Comparison of ENCODE assay signal across 19 cellular contexts in genomic region chr13:44365008-44365407, GRCh38. TPM values are rescaled to one million over a fixed set of nuclear protein-coding genes. Genes with fewer than 3 reads are reported as not detected.
A peak's percentile ranks its signal among the peaks of the same experiment; 100 is the strongest.
DNase-seq lines count a peak whose midpoint lies in the region; ATAC-seq and TF ChIP-seq lines count a peak whose summit lies in the region.
"Had no signal": no experiment of that assay in that cellular context is flagged by ENCODE, and none has a peak within 500 bp of the region (broad histone marks: within the 10 kb centered on the region; RNA-seq: fewer than 3 reads in every experiment).

No MANE protein-coding gene starts in this region.

- H3K27me3 ChIP-seq in PC-9 (ENCODE audit: insufficient read depth, low read depth) (no peaks in the 10 kb centered on the region), osteoblast (ENCODE audit: insufficient read depth, low read length) (no peaks in the 10 kb centered on the region), spleen (replicated peaks in 1 of 7) (peaks cover 0 to 6% (median 0%) of the 10 kb centered on the region in 7 donors)
- H3K27me3 ChIP-seq: breast epithelium, heart right ventricle, thyroid gland had no signal

- intact Hi-C loops in PC-9 (cut with micrococcal nuclease; ENCODE audit: unreplicated experiment) (no loop called here), spleen (cut with DNase I; ENCODE audit: low total_unique reads) (no loop called here)

- no peak for TF ChIP-seq POLR2A in spleen (IDR thresholded peaks at IDR 0.05)

- no peaks in the 10 kb centered on the region for H4K20me1 ChIP-seq in PC-9 (ENCODE audit: insufficient read depth)
- H4K20me1 ChIP-seq in osteoblast (ENCODE audit: insufficient read depth, low read length), result no peaks in the 10 kb centered on the region

- H3F3A ChIP-seq in PC-9 (ENCODE audit: insufficient read depth, low read depth), result peaks cover 52% of the 10 kb centered on the region

- POLR2A ChIA-PET in PC-9 (lab: Charles Lee; ENCODE audit: unreplicated experiment), result interaction anchor here (0.5 to 1.6 kb wide), 6 partner anchors 59 to 962 kb away, joined by 3 to 12 read pairs (median 6); no protein-coding TSS in a partner anchor

- DNase-seq in ELR (ENCODE audit: low read depth), result peak; percentile 83
- DNase-seq in PC-9, result no peak
- peak; percentile 61 for DNase-seq in epithelial cell of proximal tubule (ENCODE audit: low read depth)
- DNase-seq in osteoblast (ENCODE audit: insufficient read length, low spot score, missing footprints), result no peak
- DNase-seq in midbrain (lab: John Stamatoyannopoulos, UW), result no peak
- no peak for DNase-seq in spleen
- DNase-seq: activated B cell treated with CpG ODN at 0.5 μM for 24 hours; activated CD8-positive, alpha-beta memory T cell treated with anti-CD3 and anti-CD28 coated beads, Interleukin-2, amount 10 ng/mL, durations not matched to agents 7 days and 5 days; activated naive CD4-positive, alpha-beta T cell; CD4-positive, alpha-beta memory T cell; heart right ventricle; left cardiac atrium; naive B cell; NCI-H1092 treated with DMSO at 0.1 percent for 48 hours; T-helper 1 cell; thyroid gland had no signal

- ATAC-seq in HG03460 (IDR thresholded peaks at IDR 0.05; ENCODE audit: unreplicated experiment) (no peak), GM21825 (IDR thresholded peaks at IDR 0.05; ENCODE audit: unreplicated experiment) (no peak)
- ATAC-seq: activated CD8-positive, alpha-beta memory T cell treated with anti-CD3 and anti-CD28 coated beads, Interleukin-2, amount 10 ng/mL, durations not matched to agents 7 days and 5 days had no signal

- no TSS peak for BruUV-seq in PC-9 (replicated peaks; lab: Mats Ljungman, UMichigan)

- H3K4me2 ChIP-seq in PC-9 (peak overlapping the region; percentile 72), osteoblast (ENCODE audit: insufficient read depth, low read length) (peak overlapping the region; percentile 43)

- H3K4me1 ChIP-seq in PC-9 (replicated peaks; ENCODE audit: insufficient read depth), result peaks cover 86% of the 10 kb centered on the region
- H3K4me1 ChIP-seq in osteoblast (ENCODE audit: insufficient read depth, low read length), result peaks cover 28% of the 10 kb centered on the region
- no peaks in the 10 kb centered on the region for H3K4me1 ChIP-seq in spleen
- H3K4me1 ChIP-seq: breast epithelium, thyroid gland had no signal

- peak overlapping the region; percentile 96 for H3K27ac ChIP-seq in PC-9
- H3K27ac ChIP-seq in osteoblast (ENCODE audit: low read depth, low read length), result no peak overlapping the region
- no peak overlapping the region for H3K27ac ChIP-seq in spleen
- H3K27ac ChIP-seq: thyroid gland had no signal

- H2AFZ ChIP-seq in PC-9 (no peak overlapping the region), osteoblast (ENCODE audit: low read length) (no peak overlapping the region)

- 84 to 93% (median 90%) methylated on average over 3 of the region's 3 CpGs for WGBS in spleen, 5 donors

- CTCF ChIA-PET in PC-9 (lab: Charles Lee), result interaction anchor here (1.0 to 1.1 kb wide), 2 partner anchors 59 to 70 kb away, joined by 4 to 29 read pairs; no protein-coding TSS in a partner anchor

- H3K9me3 ChIP-seq in PC-9 (ENCODE audit: insufficient read depth, low read depth) (no peaks in the 10 kb centered on the region), osteoblast (ENCODE audit: low read depth, low read length) (no peaks in the 10 kb centered on the region), spleen (no peaks in the 10 kb centered on the region)
- H3K9me3 ChIP-seq: breast epithelium, heart right ventricle, thyroid gland had no signal

- H3K79me2 ChIP-seq in PC-9 (ENCODE audit: low read depth) (no peaks in the 10 kb centered on the region), osteoblast (ENCODE audit: insufficient read depth, low read length) (no peaks in the 10 kb centered on the region)

- no peaks in the 10 kb centered on the region for H3K9me2 ChIP-seq in PC-9 (ENCODE audit: insufficient read depth)

- H3K36me3 ChIP-seq in PC-9 (ENCODE audit: low read depth) (no peaks in the 10 kb centered on the region), osteoblast (ENCODE audit: insufficient read depth, low read length) (no peaks in the 10 kb centered on the region), spleen (no peaks in the 10 kb centered on the region)
- H3K36me3 ChIP-seq: breast epithelium, heart right ventricle, thyroid gland had no signal

- peak overlapping the region; percentile 29; the same call in 1 of the 2 replicates for H3K4me3 ChIP-seq in PC-9
- no peak overlapping the region for H3K4me3 ChIP-seq in epithelial cell of proximal tubule (ENCODE audit: low read depth, low read length)
- H3K4me3 ChIP-seq in osteoblast (ENCODE audit: insufficient read depth, low read length), result no peak overlapping the region
- no peak overlapping the region for H3K4me3 ChIP-seq in spleen
- H3K4me3 ChIP-seq: breast epithelium, heart right ventricle, thyroid gland had no signal

- no peak for TF ChIP-seq CTCF in PC-9 (conservative IDR thresholded peaks at IDR 0.05)
- no peak for TF ChIP-seq CTCF in epithelial cell of proximal tubule (conservative IDR thresholded peaks at IDR 0.05; ENCODE audit: low read depth, low read length)
- TF ChIP-seq CTCF in osteoblast (IDR thresholded peaks at IDR 0.05; ENCODE audit: extremely low read depth, low read depth, low read length), result no peak
- TF ChIP-seq CTCF in spleen (IDR thresholded peaks at IDR 0.05 in 8 of 11, conservative IDR thresholded peaks at IDR 0.05 in 3 of 11), result no peak

RNA-seq across cellular contexts. Expression of gene SERP2, which starts 8.6 kb away (rescaled TPM):
- total RNA-seq in PC-9 (2021), result 0.70 and 0.90 TPM in 2 replicates
- 2.7 and 5.8 TPM in 2 replicates for total RNA-seq in epithelial cell of proximal tubule
- 5.8 and 6.5 TPM in 2 replicates for total RNA-seq in osteoblast
- total RNA-seq in spleen, result 1 to 10 TPM in 2 of 7 donors, under 1 TPM in 2, not detected in 3; 0.38 to 1.3 (median 0.89) TPM
- polyA plus RNA-seq in spleen, result 1 to 10 TPM; 1.1 to 3.7 (median 1.2) TPM
- total RNA-seq: activated CD8-positive, alpha-beta memory T cell treated with anti-CD3 and anti-CD28 coated beads, Interleukin-2, amount 10 ng/mL, durations not matched to agents 7 days and 5 days; CD4-positive, alpha-beta memory T cell had no signal
- polyA plus RNA-seq: CD4-positive, alpha-beta memory T cell had no signal

Comparison
In these comparisons a context has a peak if more than half of its experiments do, and no peak if none do; other contexts are left out.
1. DNase-seq: peak in ELR (single experiment) and epithelial cell of proximal tubule (single experiment); none in PC-9 (0 of 2), osteoblast (single experiment), midbrain (single experiment) and spleen (single experiment).